ENCODE assay signal across 33 cellular contexts in the genomic region with DNA sequence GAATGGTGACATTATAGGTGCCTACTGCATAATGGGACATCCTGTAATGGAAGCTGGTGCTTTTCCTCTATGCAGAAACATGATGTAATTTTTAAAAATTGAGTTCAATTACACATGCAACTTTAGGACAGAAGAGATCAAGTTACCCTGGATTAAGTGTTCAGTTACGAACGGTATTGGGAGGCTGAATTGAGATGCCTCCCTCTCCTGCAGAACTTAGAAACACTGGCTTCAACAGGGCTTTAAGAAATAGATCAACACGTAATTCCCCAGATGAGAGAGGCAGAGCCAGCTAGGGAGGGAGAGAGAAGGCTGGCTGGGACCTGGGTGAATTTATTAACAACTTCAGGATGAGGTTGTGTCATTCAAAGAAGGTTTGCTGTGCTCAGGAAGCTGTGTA.
"Had no signal": no experiment of that assay in that cellular context is flagged by ENCODE, and none has a peak within 500 bp of the region (broad histone marks: within the 10 kb centered on the region; RNA-seq: fewer than 3 reads in every experiment).

No MANE protein-coding gene starts in this region.

- H3K9me3 ChIP-seq: adrenal gland, body of pancreas, SJCRH30 had no signal

- H3K27ac ChIP-seq: adrenal gland, body of pancreas, PC-9, RWPE1, SJCRH30, SK-N-MC, WERI-Rb-1 had no signal

- H3K27me3 ChIP-seq: adrenal gland, body of pancreas had no signal

- FAIRE-seq: astrocyte, bronchial epithelial cell, K562, RCC 7860 had no signal

- H3K4me1 ChIP-seq: adrenal gland, body of pancreas, SJCRH30 had no signal

- ATAC-seq: activated CD8-positive, alpha-beta T cell treated with anti-CD3 and anti-CD28 coated beads, Interleukin-2, amount 10 ng/mL, durations not matched to agents 7 days and 5 days; body of pancreas; K562; Right ventricle myocardium inferior had no signal

- H3K4me2 ChIP-seq: PC-9 had no signal

- DNase-seq: activated CD4-positive, alpha-beta T cell treated with anti-CD3 and anti-CD28 coated beads for 1 hour; activated CD4-positive, alpha-beta T cell treated with anti-CD3 and anti-CD28 coated beads, Interleukin-2, amount 10 ng/mL, durations not matched to agents 24 days and 14 days; activated CD4-positive, alpha-beta T cell treated with anti-CD3 and anti-CD28 coated beads, Interleukin-2, amount 50 U/mL, for 4 hours; activated CD4-positive, CD25-positive, alpha-beta regulatory T cell; activated CD8-positive, alpha-beta T cell treated with anti-CD3 and anti-CD28 coated beads, Interleukin-2, amount 10 ng/mL, durations not matched to agents 7 days and 5 days; activated gamma-delta T cell; activated naive CD4-positive, alpha-beta T cell treated with Interleukin-2 at 50 U/mL for 16 hours; activated naive CD8-positive, alpha-beta T cell treated with anti-CD3 and anti-CD28 coated beads, Interleukin-2, amount 10 ng/mL, durations not matched to agents 7 days and 5 days; activated T-cell treated with anti-CD3 and anti-CD28 coated beads, Interleukin-2, amount 50 U/mL, for 24 hours; adrenal gland; body of pancreas; caudate nucleus; cerebellar nuclear complex; Karpas-422; NCI-H1105; NCI-H1417 treated with DMSO at 0.1 percent for 48 hours; NCI-H187 treated with DMSO at 0.1 percent for 48 hours; NCI-H2081; NCI-H510A; NCI-H526; NCI-H748 treated with DMSO at 0.1 percent for 48 hours; NK-92 treated with Interleukin-12 subunit alpha and Interleukin-12 subunit beta, amount 100 ng/mL, for 24 hours; PC-9; SJCRH30; T1000; WERI-Rb-1 had no signal

- H2AFZ ChIP-seq: PC-9 had no signal

- H3K36me3 ChIP-seq: adrenal gland, SJCRH30, WERI-Rb-1 had no signal

- H3K4me3 ChIP-seq: adrenal gland, body of pancreas, K562, PC-9, SJCRH30, SK-N-MC had no signal
